Comparison of ENCODE assay signal across 11 cellular contexts in the genomic region with DNA sequence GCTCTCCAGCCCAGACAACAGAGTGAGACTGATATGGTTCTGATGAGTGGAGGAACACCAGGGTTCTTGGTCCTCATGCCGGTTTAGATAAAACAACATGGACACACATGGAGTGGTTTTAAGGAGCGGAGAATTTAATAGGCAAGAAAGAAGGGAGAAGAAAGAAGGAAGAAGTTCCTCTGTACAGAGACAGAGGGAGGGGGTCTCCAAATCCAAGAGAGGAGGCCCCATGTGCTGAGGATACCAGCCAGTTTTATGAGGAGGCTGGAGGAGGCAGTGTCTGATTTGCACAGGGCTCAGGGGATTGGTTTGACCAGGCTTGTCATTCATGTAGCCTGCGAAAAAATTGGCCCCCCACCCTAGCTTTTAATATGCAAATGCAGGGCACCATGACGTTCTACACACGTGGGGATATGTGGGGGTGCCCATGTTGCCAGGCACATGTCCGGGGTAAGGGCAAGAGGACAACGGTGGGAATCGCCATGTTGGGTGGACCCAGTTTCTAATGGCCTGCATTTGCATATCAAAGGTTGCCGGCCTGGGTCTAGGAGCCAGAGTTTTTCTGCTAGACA. TPM values are rescaled to one million over a fixed set of nuclear protein-coding genes. Genes with fewer than 3 reads are reported as not detected.
DNase-seq lines count a peak whose midpoint lies in the region; ATAC-seq, FAIRE-seq and TF ChIP-seq lines count a peak whose summit lies in the region.
"Not testable (repeated sequence)": the region's sequence is repeated elsewhere in the genome, so short reads cannot be mapped to it uniquely, and the experiment has no call there.
"Had no signal": no experiment of that assay in that cellular context is flagged by ENCODE, and none has a peak within 500 bp of the region (broad histone marks: within the 10 kb centered on the region; RNA-seq: fewer than 3 reads in every experiment).

No MANE protein-coding gene starts in this region.

- H3K27me3 ChIP-seq in CD8-positive, alpha-beta T cell (ENCODE audit: insufficient read depth, low read length); OCI-LY1 (ENCODE audit: insufficient read depth, low read length); astrocyte (ENCODE audit: insufficient read depth, low read length); naive thymus-derived CD4-positive, alpha-beta T cell (ENCODE audit: control insufficient read depth in 2 of 2, insufficient read depth in 2 of 2, low read length in 2 of 2): not testable (repeated sequence)

- H3K9ac ChIP-seq in OCI-LY1 (ENCODE audit: low read length): peak overlapping the region; percentile 81
- H3K9ac ChIP-seq in astrocyte (ENCODE audit: low read length): not testable (repeated sequence)

- H3F3A ChIP-seq in OCI-LY1 (ENCODE audit: insufficient read depth, low read length): not testable (repeated sequence)

- CTCF ChIA-PET in CD8-positive, alpha-beta T cell (lab: Charles Lee): interaction anchor here (1.3 to 5.9 kb wide), 4 partner anchors 32 to 133 kb away, joined by 3 to 48 read pairs (median 10); no protein-coding TSS in a partner anchor
- CTCF ChIA-PET in activated CD4-positive, alpha-beta T cell treated with anti-CD3 and anti-CD28 coated beads for 36 hours (lab: Charles Lee): interaction anchor here (0.9 to 1.6 kb wide), 2 partner anchors 9 to 66 kb away, joined by 3 to 8 read pairs; no protein-coding TSS in a partner anchor
- CTCF ChIA-PET in naive thymus-derived CD4-positive, alpha-beta T cell (lab: Charles Lee): interaction anchor here (0.6 to 4.2 kb wide), 4 partner anchors 8 to 133 kb away, joined by 4 to 29 read pairs (median 4); no protein-coding TSS in a partner anchor

- TF ChIP-seq CTCF in CD8-positive, alpha-beta T cell (IDR thresholded peaks at IDR 0.05); OCI-LY1 (IDR thresholded peaks at IDR 0.05; ENCODE audit: low read length); astrocyte (IDR thresholded peaks at IDR 0.05; ENCODE audit: insufficient read depth, low read depth, low read length): not testable (repeated sequence)

- POLR2A ChIA-PET in CD8-positive, alpha-beta T cell (lab: Charles Lee): interaction anchor here (2.8 to 10.7 kb wide), 3 partner anchors 32 to 109 kb away, joined by 26 to 518 read pairs (median 72); partner anchors contain the start of gene TMSB4X
- POLR2A ChIA-PET in activated CD4-positive, alpha-beta T cell treated with anti-CD3 and anti-CD28 coated beads for 36 hours (lab: Charles Lee): not testable (repeated sequence)
- POLR2A ChIA-PET in naive thymus-derived CD4-positive, alpha-beta T cell (lab: Charles Lee): interaction anchor here (0.8 to 24.1 kb wide), 11 partner anchors 8 to 132 kb away, joined by 3 to 1322 read pairs (median 86); partner anchors contain the start of gene TMSB4X

- H3K4me1 ChIP-seq in CD8-positive, alpha-beta T cell (ENCODE audit: insufficient read depth, low read length): peaks cover 91% of the 10 kb centered on the region
- peaks cover 100% of the 10 kb centered on the region for H3K4me1 ChIP-seq in OCI-LY1 (ENCODE audit: insufficient read depth, low read length, severe bottlenecking)
- not testable (repeated sequence) for H3K4me1 ChIP-seq in astrocyte (ENCODE audit: insufficient read depth, low read length)
- H3K4me1 ChIP-seq in naive thymus-derived CD4-positive, alpha-beta T cell (ENCODE audit: control insufficient read depth in 2 of 2, insufficient read depth in 2 of 2, low read length in 2 of 2): peaks cover 73 to 79% of the 10 kb centered on the region in 2 donors

- H3K27me3 Mint-ChIP-seq in CD8-positive, alpha-beta T cell (ENCODE audit: low read depth); activated CD4-positive, alpha-beta T cell treated with anti-CD3 and anti-CD28 coated beads for 36 hours; activated T-helper 17 cell treated with anti-CD3 and anti-CD28 coated beads, Interleukin-2, amount 50 U/mL, for 72 hours; astrocyte (ENCODE audit: low read depth, unreplicated experiment); naive thymus-derived CD4-positive, alpha-beta T cell; stimulated activated memory B cell treated with anti-CD40 and anti-IgM and Interleukin-4, amounts not matched to agents 10 μg/mL and 1 μg/mL and 100 μg/mL, for 72 hours: not testable (repeated sequence)

- not testable (repeated sequence) for H2AFZ ChIP-seq in OCI-LY1 (ENCODE audit: low read length); astrocyte (ENCODE audit: low read depth, low read length)

- ATAC-seq in CD8-positive, alpha-beta T cell; activated CD4-positive, alpha-beta T cell treated with anti-CD3 and anti-CD28 coated beads for 36 hours; activated T-helper 17 cell treated with anti-CD3 and anti-CD28 coated beads, Interleukin-2, amount 50 U/mL, for 72 hours (replicated peaks); naive thymus-derived CD4-positive, alpha-beta T cell; stimulated activated memory B cell treated with anti-CD40 and anti-IgM and Interleukin-4, amounts not matched to agents 10 μg/mL and 1 μg/mL and 100 μg/mL, for 72 hours: not testable (repeated sequence)

- TF ChIP-seq POLR2A in GM15510 (IDR thresholded peaks at IDR 0.05; ENCODE audit: borderline replicate concordance, extremely low read depth, insufficient read length): peak; percentile 17

- H3K27ac Mint-ChIP-seq in CD8-positive, alpha-beta T cell: peak overlapping the region; percentile 96
- peak overlapping the region; percentile 88 for H3K27ac Mint-ChIP-seq in activated CD4-positive, alpha-beta T cell treated with anti-CD3 and anti-CD28 coated beads for 36 hours
- peak overlapping the region; percentile 99 for H3K27ac Mint-ChIP-seq in activated T-helper 17 cell treated with anti-CD3 and anti-CD28 coated beads, Interleukin-2, amount 50 U/mL, for 72 hours
- not testable (repeated sequence) for H3K27ac Mint-ChIP-seq in astrocyte (ENCODE audit: unreplicated experiment)
- peak overlapping the region; percentile 66 to 99 (median 96) for H3K27ac Mint-ChIP-seq in naive thymus-derived CD4-positive, alpha-beta T cell
- H3K27ac Mint-ChIP-seq in stimulated activated memory B cell treated with anti-CD40 and anti-IgM and Interleukin-4, amounts not matched to agents 10 μg/mL and 1 μg/mL and 100 μg/mL, for 72 hours: peak overlapping the region; percentile 91

- H3K4me2 ChIP-seq in OCI-LY1 (ENCODE audit: low read length): peak overlapping the region; percentile 44; the same call in 1 of the 2 replicates
- H3K4me2 ChIP-seq in astrocyte (ENCODE audit: low read length): not testable (repeated sequence)

- not testable (repeated sequence) for H3K9me2 ChIP-seq in OCI-LY1 (ENCODE audit: low read depth, low read length)

- not testable (repeated sequence) for H3K4me3 ChIP-seq in CD8-positive, alpha-beta T cell (ENCODE audit: low read depth, low read length); astrocyte (ENCODE audit: insufficient read depth, low read depth, low read length); naive thymus-derived CD4-positive, alpha-beta T cell (ENCODE audit: low read length)
- H3K4me3 ChIP-seq in OCI-LY1 (ENCODE audit: low read depth, low read length, poor library complexity, severe bottlenecking): peak overlapping the region; percentile 4

- not testable (repeated sequence) for H3K36me3 ChIP-seq in CD8-positive, alpha-beta T cell (ENCODE audit: insufficient read depth, low read length); OCI-LY1 (ENCODE audit: insufficient read depth, low read length); astrocyte (ENCODE audit: insufficient read depth, low read length); naive thymus-derived CD4-positive, alpha-beta T cell (ENCODE audit: control insufficient read depth in 2 of 3, insufficient read depth in 3 of 3, low read length in 3 of 3)

- not testable (repeated sequence) for H3K36me3 Mint-ChIP-seq in CD8-positive, alpha-beta T cell; activated CD4-positive, alpha-beta T cell treated with anti-CD3 and anti-CD28 coated beads for 36 hours (ENCODE audit: low read depth); astrocyte (ENCODE audit: low read depth, unreplicated experiment); naive thymus-derived CD4-positive, alpha-beta T cell; stimulated activated memory B cell treated with anti-CD40 and anti-IgM and Interleukin-4, amounts not matched to agents 10 μg/mL and 1 μg/mL and 100 μg/mL, for 72 hours
- H3K36me3 Mint-ChIP-seq in activated T-helper 17 cell treated with anti-CD3 and anti-CD28 coated beads, Interleukin-2, amount 50 U/mL, for 72 hours (ENCODE audit: low read depth): peaks cover 19% of the 10 kb centered on the region

- not testable (repeated sequence) for H3K9me3 ChIP-seq in CD8-positive, alpha-beta T cell (ENCODE audit: low read length); OCI-LY1 (ENCODE audit: low read length); astrocyte (ENCODE audit: insufficient read depth, low read depth, low read length); naive thymus-derived CD4-positive, alpha-beta T cell (ENCODE audit: control insufficient read depth in 2 of 3, low read length in 3 of 3)

- not testable (repeated sequence) for DNase-seq in CD8-positive, alpha-beta T cell; activated CD4-positive, alpha-beta T cell treated with anti-CD3 and anti-CD28 coated beads for 36 hours; astrocyte (ENCODE audit: low read depth); naive thymus-derived CD4-positive, alpha-beta T cell

- H4K20me1 ChIP-seq in OCI-LY1 (ENCODE audit: insufficient read depth, low read length); astrocyte (ENCODE audit: insufficient read depth, low read length): not testable (repeated sequence)

- H3K4me1 Mint-ChIP-seq in CD8-positive, alpha-beta T cell (ENCODE audit: low read depth): peaks cover 87% of the 10 kb centered on the region
- H3K4me1 Mint-ChIP-seq in activated CD4-positive, alpha-beta T cell treated with anti-CD3 and anti-CD28 coated beads for 36 hours: peaks cover 91% of the 10 kb centered on the region
- peaks cover 21% of the 10 kb centered on the region for H3K4me1 Mint-ChIP-seq in activated T-helper 17 cell treated with anti-CD3 and anti-CD28 coated beads, Interleukin-2, amount 50 U/mL, for 72 hours
- H3K4me1 Mint-ChIP-seq in astrocyte (ENCODE audit: low read depth, unreplicated experiment): peaks cover 18% of the 10 kb centered on the region
- H3K4me1 Mint-ChIP-seq in naive thymus-derived CD4-positive, alpha-beta T cell: peaks cover 37 to 99% (median 86%) of the 10 kb centered on the region in 7 donors
- peaks cover 85% of the 10 kb centered on the region for H3K4me1 Mint-ChIP-seq in stimulated activated memory B cell treated with anti-CD40 and anti-IgM and Interleukin-4, amounts not matched to agents 10 μg/mL and 1 μg/mL and 100 μg/mL, for 72 hours

- H3K4me3 Mint-ChIP-seq in CD8-positive, alpha-beta T cell; activated CD4-positive, alpha-beta T cell treated with anti-CD3 and anti-CD28 coated beads for 36 hours; astrocyte (ENCODE audit: unreplicated experiment); stimulated activated memory B cell treated with anti-CD40 and anti-IgM and Interleukin-4, amounts not matched to agents 10 μg/mL and 1 μg/mL and 100 μg/mL, for 72 hours: not testable (repeated sequence)
- peak overlapping the region; percentile 88 for H3K4me3 Mint-ChIP-seq in activated T-helper 17 cell treated with anti-CD3 and anti-CD28 coated beads, Interleukin-2, amount 50 U/mL, for 72 hours
- H3K4me3 Mint-ChIP-seq in naive thymus-derived CD4-positive, alpha-beta T cell: peak overlapping the region in 4 of 10 donors; percentile 3 to 86 (median 32)

- H3K9me3 Mint-ChIP-seq in CD8-positive, alpha-beta T cell; activated CD4-positive, alpha-beta T cell treated with anti-CD3 and anti-CD28 coated beads for 36 hours (ENCODE audit: low read depth); activated T-helper 17 cell treated with anti-CD3 and anti-CD28 coated beads, Interleukin-2, amount 50 U/mL, for 72 hours; astrocyte (ENCODE audit: unreplicated experiment); naive thymus-derived CD4-positive, alpha-beta T cell; stimulated activated memory B cell treated with anti-CD40 and anti-IgM and Interleukin-4, amounts not matched to agents 10 μg/mL and 1 μg/mL and 100 μg/mL, for 72 hours: not testable (repeated sequence)

- not testable (repeated sequence) for H3K79me2 ChIP-seq in OCI-LY1 (ENCODE audit: insufficient read depth, low read length); astrocyte (ENCODE audit: insufficient read depth, low read length)

- intact Hi-C loops in CD8-positive, alpha-beta T cell (cut with DNase I, micrococcal nuclease): loop anchor here in 1 of 2 experiments (5.0 kb wide), 1 partner anchor 52 kb away; no protein-coding TSS in a partner anchor
- intact Hi-C loops in activated CD4-positive, alpha-beta T cell treated with anti-CD3 and anti-CD28 coated beads for 36 hours (cut with DNase I, micrococcal nuclease); naive thymus-derived CD4-positive, alpha-beta T cell (cut with micrococcal nuclease): not testable (repeated sequence)

- H3K27ac ChIP-seq in CD8-positive, alpha-beta T cell (ENCODE audit: low read depth, low read length); astrocyte (ENCODE audit: low read depth, low read length): not testable (repeated sequence)
- peak overlapping the region; percentile 99 for H3K27ac ChIP-seq in OCI-LY1 (ENCODE audit: low read depth, low read length, poor library complexity, severe bottlenecking)
- peak overlapping the region; percentile 88 for H3K27ac ChIP-seq in naive thymus-derived CD4-positive, alpha-beta T cell (ENCODE audit: low read depth, low read length)

- peak; percentile 23 for FAIRE-seq in astrocyte (lab: Jason Lieb, UNC)

RNA-seq across cellular contexts. Expression of gene FAM9C, which starts 39.4 kb away (rescaled TPM):
- not detected for total RNA-seq in CD8-positive, alpha-beta T cell
- total RNA-seq in activated CD4-positive, alpha-beta T cell treated with anti-CD3 and anti-CD28 coated beads for 36 hours: not detected
- total RNA-seq in activated T-helper 17 cell treated with anti-CD3 and anti-CD28 coated beads, Interleukin-2, amount 50 U/mL, for 72 hours: under 1 TPM in 1 of 2 donors, not detected in 1; 0.21 TPM
- 0.16 TPM in 1 of 2 replicates, not detected in the other for total RNA-seq in astrocyte
- total RNA-seq in naive thymus-derived CD4-positive, alpha-beta T cell: under 1 TPM in 2 of 5 experiments, not detected in 3; 0.16 to 0.19 TPM
- polyA plus RNA-seq in naive thymus-derived CD4-positive, alpha-beta T cell: not detected
- total RNA-seq: Caco-2, H4, HFFc6 had no signal
